In genomic region chr2:106307860-106308259, GRCh38 we compare ENCODE assay signal across 22 cellular contexts.
A peak's percentile ranks its signal among the peaks of the same experiment; 100 is the strongest.
DNase-seq lines count a peak whose midpoint lies in the region; ATAC-seq lines count a peak whose summit lies in the region.
"Had no signal": no experiment of that assay in that cellular context is flagged by ENCODE, and none has a peak within 500 bp of the region (broad histone marks: within the 10 kb centered on the region; RNA-seq: fewer than 3 reads in every experiment).

No MANE protein-coding gene starts in this region.

- peaks cover 0 to 5% of the 10 kb centered on the region in 2 donors for H3K27me3 Mint-ChIP-seq in stimulated activated naive B cell treated with anti-CD40 and anti-IgM and Interleukin-4, amounts not matched to agents 10 μg/mL and 1 μg/mL and 100 μg/mL, for 72 hours
- H3K27me3 Mint-ChIP-seq: activated T-cell treated with anti-CD3 and anti-CD28 coated beads, Interleukin-2, amount 50 U/mL, for 24 hours; type B pancreatic cell had no signal

- no peak overlapping the region for H3K4me3 Mint-ChIP-seq in stimulated activated naive B cell treated with anti-CD40 and anti-IgM and Interleukin-4, amounts not matched to agents 10 μg/mL and 1 μg/mL and 100 μg/mL, for 72 hours
- H3K4me3 Mint-ChIP-seq: activated T-cell treated with anti-CD3 and anti-CD28 coated beads, Interleukin-2, amount 50 U/mL, for 24 hours; type B pancreatic cell had no signal

- peaks cover 2 to 4% of the 10 kb centered on the region in 2 donors for H3K9me3 Mint-ChIP-seq in stimulated activated naive B cell treated with anti-CD40 and anti-IgM and Interleukin-4, amounts not matched to agents 10 μg/mL and 1 μg/mL and 100 μg/mL, for 72 hours
- H3K9me3 Mint-ChIP-seq: activated T-cell treated with anti-CD3 and anti-CD28 coated beads, Interleukin-2, amount 50 U/mL, for 24 hours had no signal

- ATAC-seq in GM18519 (IDR thresholded peaks at IDR 0.05; ENCODE audit: low FRiP score, unreplicated experiment) (peak; percentile 88), GM21367 (IDR thresholded peaks at IDR 0.05; ENCODE audit: unreplicated experiment) (peak; percentile 62), HG03354 (IDR thresholded peaks at IDR 0.05; ENCODE audit: poor library complexity, severe bottlenecking, unreplicated experiment) (peak; percentile 70)
- ATAC-seq in stimulated activated naive B cell treated with anti-CD40 and anti-IgM and Interleukin-4, amounts not matched to agents 10 μg/mL and 1 μg/mL and 100 μg/mL, for 72 hours (replicated peaks), result peak; percentile 73 to 78
- ATAC-seq: esophagus mucosa, pancreas, PC-3, SK-N-SH treated with all-trans-retinoic acid at 6 μM for 48 hours had no signal

- no peaks in the 10 kb centered on the region for H3K36me3 Mint-ChIP-seq in stimulated activated naive B cell treated with anti-CD40 and anti-IgM and Interleukin-4, amounts not matched to agents 10 μg/mL and 1 μg/mL and 100 μg/mL, for 72 hours
- H3K36me3 Mint-ChIP-seq: type B pancreatic cell had no signal

- H3K27ac Mint-ChIP-seq in stimulated activated naive B cell treated with anti-CD40 and anti-IgM and Interleukin-4, amounts not matched to agents 10 μg/mL and 1 μg/mL and 100 μg/mL, for 72 hours, result no peak overlapping the region
- H3K27ac Mint-ChIP-seq: activated T-cell treated with anti-CD3 and anti-CD28 coated beads, Interleukin-2, amount 50 U/mL, for 24 hours; type B pancreatic cell had no signal

- peaks cover 0 to 3% of the 10 kb centered on the region in 2 donors for H3K4me1 Mint-ChIP-seq in stimulated activated naive B cell treated with anti-CD40 and anti-IgM and Interleukin-4, amounts not matched to agents 10 μg/mL and 1 μg/mL and 100 μg/mL, for 72 hours

- no peak for DNase-seq in stimulated activated naive B cell treated with anti-CD40 and anti-IgM and Interleukin-4, amounts not matched to agents 10 μg/mL and 1 μg/mL and 100 μg/mL, for 72 hours
- DNase-seq in activated CD4-positive, alpha-beta T cell treated with anti-CD3 and anti-CD28 coated beads, Interleukin-2, amount 50 U/mL, for 1 hour, result no peak
- DNase-seq in NCI-H226 (no peak), NCI-H1092 (lab: John Stamatoyannopoulos, UW) (no peak)
- DNase-seq: activated CD4-positive, alpha-beta T cell treated with anti-CD3 and anti-CD28 coated beads for 4 hours; activated gamma-delta T cell treated with Interleukin-2 at 50 U/mL for 16 hours; activated T-cell treated with anti-CD3 and anti-CD28 coated beads, Interleukin-2, amount 50 U/mL, for 24 hours; caudate nucleus; cortex of kidney; foreskin fibroblast; head of caudate nucleus; NCI-H446 treated with DMSO at 0.1 percent for 48 hours; pancreas; PC-3; retina; stimulated activated CD4-positive, alpha-beta T cell treated with anti-CD3 and anti-CD28 coated beads, Interleukin-1b, Interleukin-23, amount 100 ng/mL, for 48 hours had no signal
